20 cellular contexts compared by ENCODE assay signal in genomic region chr13:48404952-48405351, GRCh38. TPM values are rescaled to one million over a fixed set of nuclear protein-coding genes. Genes with fewer than 3 reads are reported as not detected.
DNase-seq lines count a peak whose midpoint lies in the region; ATAC-seq and TF ChIP-seq lines count a peak whose summit lies in the region.
"Had no signal": no experiment of that assay in that cellular context is flagged by ENCODE, and none has a peak within 500 bp of the region (broad histone marks: within the 10 kb centered on the region; RNA-seq: fewer than 3 reads in every experiment).

No MANE protein-coding gene starts in this region.

- no peak for DNase-seq in activated naive CD4-positive, alpha-beta T cell treated with anti-CD3 and anti-CD28 coated beads, Interleukin-2, amount 10 ng/mL, durations not matched to agents 7 days and 5 days
- DNase-seq in caudate nucleus (lab: John Stamatoyannopoulos, UW) (no peak), mesothelial cell of epicardium (ENCODE audit: low spot score in 2 of 2, unreplicated experiment in 2 of 2) (no peak), thyroid gland (no peak), SKM-1 (lab: John Stamatoyannopoulos, UW; ENCODE audit: unreplicated experiment) (no peak)
- no peak for DNase-seq in stimulated activated CD4-positive, alpha-beta T cell treated with anti-CD3 and anti-CD28 coated beads, Interleukin-4, amount 100 ng/mL, for 4 hours
- DNase-seq: 8988T; activated naive CD8-positive, alpha-beta T cell treated with anti-CD3 and anti-CD28 coated beads for 36 hours; CD8-positive, alpha-beta T cell; central memory CD4-positive, alpha-beta T cell; EL; head of caudate nucleus; MG63; NCI-H1694 treated with DMSO at 0.1 percent for 48 hours; NCI-H446; posterior cingulate gyrus; SHP77 had no signal

- H3K27ac Mint-ChIP-seq in activated naive CD4-positive, alpha-beta T cell treated with anti-CD3 and anti-CD28 coated beads, Interleukin-2, amount 50 U/mL, for 24 hours = peak overlapping the region; percentile 30
- H3K27ac Mint-ChIP-seq in activated naive CD4-positive, alpha-beta T cell treated with anti-CD3 and anti-CD28 coated beads, Interleukin-2, amount 10 ng/mL, durations not matched to agents 7 days and 5 days = no peak overlapping the region
- peak overlapping the region; percentile 81 for H3K27ac Mint-ChIP-seq in mesothelial cell of epicardium
- H3K27ac Mint-ChIP-seq: activated naive CD8-positive, alpha-beta T cell treated with anti-CD3 and anti-CD28 coated beads for 36 hours had no signal

- intact Hi-C loops in thyroid gland (cut with DNase I) = no loop called here

- H3K4me3 ChIP-seq in thyroid gland (replicated peaks in 1 of 3) = no peak overlapping the region
- H3K4me3 ChIP-seq: MG63, thoracic aorta had no signal

- no peak for ATAC-seq in GM19351 (IDR thresholded peaks at IDR 0.05; ENCODE audit: unreplicated experiment)
- ATAC-seq: CD8-positive, alpha-beta T cell had no signal

- peaks cover 92% of the 10 kb centered on the region for H3K4me1 Mint-ChIP-seq in activated naive CD4-positive, alpha-beta T cell treated with anti-CD3 and anti-CD28 coated beads, Interleukin-2, amount 50 U/mL, for 24 hours
- H3K4me1 Mint-ChIP-seq in activated naive CD4-positive, alpha-beta T cell treated with anti-CD3 and anti-CD28 coated beads, Interleukin-2, amount 10 ng/mL, durations not matched to agents 7 days and 5 days = peaks cover 82% of the 10 kb centered on the region
- peaks cover 73% of the 10 kb centered on the region for H3K4me1 Mint-ChIP-seq in mesothelial cell of epicardium

- no peaks in the 10 kb centered on the region for H3K9me3 ChIP-seq in thyroid gland
- H3K9me3 ChIP-seq: MG63, thoracic aorta had no signal

- H3K27ac ChIP-seq in caudate nucleus (ENCODE audit: low read depth, low read length) (peak overlapping the region; percentile 2), thyroid gland (peak overlapping the region; percentile 16 to 84 (median 81))

- no peaks in the 10 kb centered on the region for H3K27me3 Mint-ChIP-seq in activated naive CD4-positive, alpha-beta T cell treated with anti-CD3 and anti-CD28 coated beads, Interleukin-2, amount 50 U/mL, for 24 hours
- no peaks in the 10 kb centered on the region for H3K27me3 Mint-ChIP-seq in activated naive CD4-positive, alpha-beta T cell treated with anti-CD3 and anti-CD28 coated beads, Interleukin-2, amount 10 ng/mL, durations not matched to agents 7 days and 5 days
- H3K27me3 Mint-ChIP-seq in mesothelial cell of epicardium (ENCODE audit: low read depth) = no peaks in the 10 kb centered on the region
- H3K27me3 Mint-ChIP-seq: activated naive CD8-positive, alpha-beta T cell treated with anti-CD3 and anti-CD28 coated beads for 36 hours had no signal

- no peaks in the 10 kb centered on the region for H3K9me3 Mint-ChIP-seq in activated naive CD4-positive, alpha-beta T cell treated with anti-CD3 and anti-CD28 coated beads, Interleukin-2, amount 50 U/mL, for 24 hours
- no peaks in the 10 kb centered on the region for H3K9me3 Mint-ChIP-seq in activated naive CD4-positive, alpha-beta T cell treated with anti-CD3 and anti-CD28 coated beads, Interleukin-2, amount 10 ng/mL, durations not matched to agents 7 days and 5 days
- H3K9me3 Mint-ChIP-seq in mesothelial cell of epicardium = no peaks in the 10 kb centered on the region
- H3K9me3 Mint-ChIP-seq: activated naive CD8-positive, alpha-beta T cell treated with anti-CD3 and anti-CD28 coated beads for 36 hours; CD8-positive, alpha-beta T cell had no signal

- TF ChIP-seq CTCF in mesothelial cell of epicardium (IDR thresholded peaks at IDR 0.05; ENCODE audit: unreplicated experiment) = no peak
- no peak for TF ChIP-seq CTCF in thyroid gland (IDR thresholded peaks at IDR 0.05)

- H3K4me1 ChIP-seq in thyroid gland = peaks cover 52 to 57% of the 10 kb centered on the region in 2 donors

- H3K36me3 Mint-ChIP-seq in activated naive CD4-positive, alpha-beta T cell treated with anti-CD3 and anti-CD28 coated beads, Interleukin-2, amount 50 U/mL, for 24 hours = no peaks in the 10 kb centered on the region
- H3K36me3 Mint-ChIP-seq in activated naive CD4-positive, alpha-beta T cell treated with anti-CD3 and anti-CD28 coated beads, Interleukin-2, amount 10 ng/mL, durations not matched to agents 7 days and 5 days = peaks cover 51% of the 10 kb centered on the region
- no peaks in the 10 kb centered on the region for H3K36me3 Mint-ChIP-seq in mesothelial cell of epicardium

- no peak for TF ChIP-seq POLR2A in thyroid gland (IDR thresholded peaks at IDR 0.05)

- H3K4me3 Mint-ChIP-seq in activated naive CD4-positive, alpha-beta T cell treated with anti-CD3 and anti-CD28 coated beads, Interleukin-2, amount 50 U/mL, for 24 hours = no peak overlapping the region
- no peak overlapping the region for H3K4me3 Mint-ChIP-seq in activated naive CD4-positive, alpha-beta T cell treated with anti-CD3 and anti-CD28 coated beads, Interleukin-2, amount 10 ng/mL, durations not matched to agents 7 days and 5 days
- H3K4me3 Mint-ChIP-seq in mesothelial cell of epicardium = no peak overlapping the region
- H3K4me3 Mint-ChIP-seq: activated naive CD8-positive, alpha-beta T cell treated with anti-CD3 and anti-CD28 coated beads for 36 hours; CD8-positive, alpha-beta T cell had no signal

- no peaks in the 10 kb centered on the region for H3K36me3 ChIP-seq in thyroid gland
- H3K36me3 ChIP-seq: thoracic aorta had no signal

- CTCF ChIA-PET in activated naive CD4-positive, alpha-beta T cell treated with anti-CD3 and anti-CD28 coated beads, Interleukin-2, amount 10 ng/mL, durations not matched to agents 7 days and 5 days (lab: Charles Lee) = interaction anchor here (0.8 kb wide), 1 partner anchor 176 kb away, joined by 4 read pairs; no protein-coding TSS in a partner anchor

- 22 to 33% methylated on average over 1 of the region's 1 CpG for WGBS in thyroid gland, 2 donors

- no peaks in the 10 kb centered on the region for H3K27me3 ChIP-seq in thyroid gland
- H3K27me3 ChIP-seq: MG63 had no signal

RNA-seq across cellular contexts. Expression of gene LPAR6, which starts 8.0 kb away (rescaled TPM):
- 19.4 to 21.7 TPM (median 21.1 TPM) in 3 replicates for total RNA-seq in mesothelial cell of epicardium
- total RNA-seq in thyroid gland = 10 to 100 TPM; 16.8 to 42.5 (median 23.4) TPM
